8 cellular contexts compared by ENCODE assay signal in the genomic region with DNA sequence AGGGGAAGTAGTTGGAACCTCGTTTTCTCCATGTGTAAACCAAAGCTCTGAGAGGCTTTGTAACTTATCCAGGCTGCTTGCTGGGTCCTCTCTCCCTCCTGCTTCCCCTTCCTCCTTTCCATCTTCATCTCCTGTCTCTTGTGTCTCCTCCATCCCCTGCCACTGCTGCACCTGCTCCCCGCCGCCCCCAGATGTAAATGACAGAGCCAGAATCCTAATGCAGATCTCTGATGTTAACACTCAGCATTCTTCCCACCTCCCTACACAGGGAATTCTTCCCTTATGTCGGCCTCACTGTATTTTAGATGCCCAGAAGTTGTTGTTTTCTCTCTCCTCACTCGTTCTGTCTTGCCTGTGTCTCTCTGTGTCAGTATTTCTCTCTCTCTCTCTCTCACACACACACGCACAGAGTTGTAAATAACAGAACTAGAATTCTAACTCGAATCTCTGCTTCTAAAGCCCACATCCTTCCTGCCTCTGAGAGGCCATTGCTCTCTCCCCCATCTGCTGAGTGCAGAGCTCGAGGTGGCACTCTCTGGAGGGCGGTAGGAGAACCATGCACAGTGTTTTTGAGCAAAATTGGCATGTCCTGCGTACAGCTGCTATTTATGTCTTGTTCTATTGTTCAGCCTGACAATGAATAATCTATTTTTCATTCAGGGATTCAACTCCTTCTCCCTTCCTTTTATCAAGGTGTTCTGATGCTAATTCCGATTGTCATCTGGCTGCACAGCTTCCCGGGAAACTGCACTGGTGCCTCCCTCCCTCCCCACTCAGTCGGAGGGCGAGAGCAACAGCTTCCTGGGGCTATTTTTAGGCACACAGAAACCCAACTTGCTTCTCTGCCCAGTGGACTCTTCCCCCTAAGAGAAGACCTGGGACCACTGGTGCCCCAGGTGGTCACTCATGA.
DNase-seq lines count a peak whose midpoint lies in the region; ATAC-seq and TF ChIP-seq lines count a peak whose summit lies in the region.

No MANE protein-coding gene starts in this region.

- peaks cover 42% of the 10 kb centered on the region for H3K4me1 Mint-ChIP-seq in activated T-cell treated with anti-CD3 and anti-CD28 coated beads, Interleukin-2, amount 50 U/mL, for 72 hours (ENCODE audit: low read depth)
- peaks cover 29 to 32% of the 10 kb centered on the region in 2 donors for H3K4me1 Mint-ChIP-seq in natural killer cell

- no peaks in the 10 kb centered on the region for H3K9me3 Mint-ChIP-seq in activated T-cell treated with anti-CD3 and anti-CD28 coated beads, Interleukin-2, amount 50 U/mL, for 72 hours
- H3K9me3 Mint-ChIP-seq in natural killer cell = no peaks in the 10 kb centered on the region

- peak overlapping the region; percentile 16 to 39 for H3K4me3 Mint-ChIP-seq in activated T-cell treated with anti-CD3 and anti-CD28 coated beads, Interleukin-2, amount 50 U/mL, for 72 hours
- peak overlapping the region; percentile 70 for H3K4me3 Mint-ChIP-seq in natural killer cell

- H3K27me3 Mint-ChIP-seq in activated T-cell treated with anti-CD3 and anti-CD28 coated beads, Interleukin-2, amount 50 U/mL, for 72 hours (ENCODE audit: low read depth) = no peaks in the 10 kb centered on the region
- H3K27me3 Mint-ChIP-seq in natural killer cell (ENCODE audit: low read depth in 2 of 2) = no peaks in the 10 kb centered on the region

- intact Hi-C loops in natural killer cell (cut with micrococcal nuclease) = loop anchor here (5.0 kb wide), 2 partner anchors 222 to 422 kb away; partner anchors contain the start of gene SH3RF3

- ATAC-seq in GM18907 (IDR thresholded peaks at IDR 0.05; ENCODE audit: unreplicated experiment) (peak; percentile 85), HG03064 (IDR thresholded peaks at IDR 0.05; ENCODE audit: low read depth, unreplicated experiment) (peak; percentile 76), natural killer cell (peak; percentile 90 to 99 (median 96)), HG03095 (IDR thresholded peaks at IDR 0.05; ENCODE audit: unreplicated experiment) (no peak)
- peak; percentile 93 to 94 for ATAC-seq in activated T-cell treated with anti-CD3 and anti-CD28 coated beads, Interleukin-2, amount 50 U/mL, for 72 hours (replicated peaks in 1 of 2)

- H3K27ac Mint-ChIP-seq in activated T-cell treated with anti-CD3 and anti-CD28 coated beads, Interleukin-2, amount 50 U/mL, for 72 hours = peak overlapping the region; percentile 4
- H3K27ac Mint-ChIP-seq in natural killer cell = peak overlapping the region; percentile 72 to 84

- peak; percentile 36 to 47 for DNase-seq in activated T-cell treated with anti-CD3 and anti-CD28 coated beads, Interleukin-2, amount 50 U/mL, for 72 hours
- DNase-seq in natural killer cell (peak; percentile 26), DMS53 treated with DMSO at 0.1 percent for 48 hours (lab: John Stamatoyannopoulos, UW; ENCODE audit: unreplicated experiment) (no peak), NCI-H524 treated with DMSO at 0.1 percent for 48 hours (lab: John Stamatoyannopoulos, UW) (no peak), NCI-H1105 (lab: John Stamatoyannopoulos, UW) (no peak)

- no peaks in the 10 kb centered on the region for H3K36me3 Mint-ChIP-seq in activated T-cell treated with anti-CD3 and anti-CD28 coated beads, Interleukin-2, amount 50 U/mL, for 72 hours (ENCODE audit: insufficient read depth in 2 of 2)
- H3K36me3 Mint-ChIP-seq in natural killer cell = no peaks in the 10 kb centered on the region

- peak; percentile 13 for TF ChIP-seq CTCF in natural killer cell (IDR thresholded peaks at IDR 0.05)

Comparison
In these comparisons a context has a peak if more than half of its experiments do, and no peak if none do; other contexts are left out.
1. DNase-seq: peak in activated T-cell treated with anti-CD3 and anti-CD28 coated beads, Interleukin-2, amount 50 U/mL, for 72 hours (2 of 2) and natural killer cell (single experiment); none in DMS53 treated with DMSO at 0.1 percent for 48 hours (single experiment), NCI-H524 treated with DMSO at 0.1 percent for 48 hours (single experiment) and NCI-H1105 (single experiment).